In genomic region chr3:16496408-16497222, GRCh38 we compare ENCODE assay signal across 9 cellular contexts.
DNase-seq lines count a peak whose midpoint lies in the region; ATAC-seq and TF ChIP-seq lines count a peak whose summit lies in the region.
"Had no signal": no experiment of that assay in that cellular context is flagged by ENCODE, and none has a peak within 500 bp of the region (broad histone marks: within the 10 kb centered on the region; RNA-seq: fewer than 3 reads in every experiment).

No MANE protein-coding gene starts in this region.

- no peak for TF ChIP-seq CTCF in GM12875 (IDR thresholded peaks at IDR 0.05; ENCODE audit: borderline replicate concordance, insufficient read depth, low read depth, low read length)

- no peaks in the 10 kb centered on the region for H3K27me3 Mint-ChIP-seq in central memory CD8-positive, alpha-beta T cell

- no peak for DNase-seq in central memory CD8-positive, alpha-beta T cell (ENCODE audit: low spot score in 2 of 2)
- DNase-seq in NCI-H1694 (lab: John Stamatoyannopoulos, UW) (no peak), NCI-H345 (lab: John Stamatoyannopoulos, UW) (no peak), NCI-H1417 treated with DMSO at 0.1 percent for 48 hours (lab: John Stamatoyannopoulos, UW) (no peak), SKM-1 (lab: John Stamatoyannopoulos, UW; ENCODE audit: unreplicated experiment) (no peak)
- DNase-seq: left cardiac atrium had no signal

- peak overlapping the region; percentile 6 for H3K27ac Mint-ChIP-seq in central memory CD8-positive, alpha-beta T cell (ENCODE audit: low read depth)

- H3K4me1 Mint-ChIP-seq in central memory CD8-positive, alpha-beta T cell: peaks cover 70% of the 10 kb centered on the region

- peak overlapping the region; percentile 43 for H3K4me3 Mint-ChIP-seq in central memory CD8-positive, alpha-beta T cell

- H3K4me3 ChIP-seq in GM12875 (ENCODE audit: low read depth, low read length): peak overlapping the region; percentile 10

- peaks cover 5% of the 10 kb centered on the region for H3K36me3 Mint-ChIP-seq in central memory CD8-positive, alpha-beta T cell (ENCODE audit: insufficient read depth)

- ATAC-seq in GM19438 (IDR thresholded peaks at IDR 0.05; ENCODE audit: low read depth, unreplicated experiment): peak; percentile 44
- ATAC-seq in HG03342 (IDR thresholded peaks at IDR 0.05; ENCODE audit: unreplicated experiment): peak; percentile 73
- ATAC-seq in central memory CD8-positive, alpha-beta T cell (replicated peaks; ENCODE audit: extremely low read depth, poor library complexity, severe bottlenecking): peak; percentile 29
- ATAC-seq: left cardiac atrium had no signal

- H3K9me3 Mint-ChIP-seq in central memory CD8-positive, alpha-beta T cell: no peaks in the 10 kb centered on the region
